ENCODE assay signal across 18 cellular contexts in the genomic region with DNA sequence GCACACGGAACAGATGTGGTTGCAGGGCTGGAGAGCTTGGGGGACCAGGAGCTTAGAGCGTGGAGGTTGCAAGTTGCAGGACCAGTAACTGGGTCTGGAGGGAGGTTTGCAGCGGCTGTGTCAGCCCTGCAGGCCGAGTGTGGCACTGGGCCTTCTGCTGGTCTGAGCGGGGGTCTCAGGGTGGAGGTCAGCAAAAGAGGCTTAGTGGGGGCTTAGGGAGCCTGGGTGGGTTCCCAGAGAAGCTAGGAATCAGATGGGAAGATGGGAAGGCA. TPM values are rescaled to one million over a fixed set of nuclear protein-coding genes. Genes with fewer than 3 reads are reported as not detected.
A peak's percentile ranks its signal among the peaks of the same experiment; 100 is the strongest.
DNase-seq lines count a peak whose midpoint lies in the region; ATAC-seq and TF ChIP-seq lines count a peak whose summit lies in the region.
"Had no signal": no experiment of that assay in that cellular context is flagged by ENCODE, and none has a peak within 500 bp of the region (broad histone marks: within the 10 kb centered on the region; RNA-seq: fewer than 3 reads in every experiment).

No MANE protein-coding gene starts in this region.

- H3K4ac ChIP-seq in neuronal stem cell (ENCODE audit: low read length) = no peak overlapping the region

- no CpG with 5 or more reads among the region's 5 CpGs for WGBS in neuronal stem cell (ENCODE audit: extremely low coverage in 2 of 2, insufficient read length in 2 of 2, insufficient replicate concordance in 1 of 2), 2 donors

- H3K36me3 ChIP-seq in HUES48 (ENCODE audit: control insufficient read depth, insufficient read depth, low read length) (peaks cover 38% of the 10 kb centered on the region), neuronal stem cell (replicated peaks in 1 of 2; ENCODE audit: control insufficient read depth in 2 of 2, insufficient read depth in 2 of 2, low read length in 2 of 2) (peaks cover 35 to 42% of the 10 kb centered on the region in 2 donors)
- H3K36me3 ChIP-seq: ovary had no signal

- H2BK5ac ChIP-seq in neuronal stem cell (ENCODE audit: low read length) = peak overlapping the region; percentile 24

- H3K27ac ChIP-seq in HUES48 (ENCODE audit: low read depth, low read length) = peak overlapping the region; percentile 3
- H3K27ac ChIP-seq in dorsolateral prefrontal cortex = peak overlapping the region in 52 of 59 donors; percentile 9 to 82 (median 60)
- H3K27ac ChIP-seq in neuronal stem cell (replicated peaks; ENCODE audit: low read length) = peak overlapping the region; percentile 66
- H3K27ac ChIP-seq: BLaER1 treated with 17β-estradiol and CSF1 and Interleukin-3, amounts not matched to agents 10 nM and 100 nM; KMS-11; lower lobe of right lung; ovary had no signal

- H4K91ac ChIP-seq in neuronal stem cell (ENCODE audit: low read depth, low read length, poor library complexity) = no peak overlapping the region

- peaks cover 7% of the 10 kb centered on the region for H3K27me3 ChIP-seq in HUES48 (ENCODE audit: control insufficient read depth, insufficient read depth, low read length)
- H3K27me3 ChIP-seq in dorsolateral prefrontal cortex = peaks cover 0 to 4% (median 0%) of the 10 kb centered on the region in 45 donors
- H3K27me3 ChIP-seq in neuronal stem cell (ENCODE audit: control insufficient read depth in 3 of 3, insufficient read depth in 3 of 3, low read depth in 1 of 3, low read length in 3 of 3) = peaks cover 6 to 10% (median 10%) of the 10 kb centered on the region in 3 experiments

- no peak overlapping the region for H3K4me3 ChIP-seq in HUES48 (ENCODE audit: low read depth, low read length)
- peak overlapping the region in 2 of 59 donors; percentile 13 to 43 for H3K4me3 ChIP-seq in dorsolateral prefrontal cortex
- no peak overlapping the region for H3K4me3 ChIP-seq in neuronal stem cell (ENCODE audit: low read length in 2 of 2)
- H3K4me3 ChIP-seq: BLaER1 treated with 17β-estradiol and CSF1 and Interleukin-3, amounts not matched to agents 10 nM and 100 nM; lower lobe of right lung; ovary had no signal

- no peak overlapping the region for H2AFZ ChIP-seq in neuronal stem cell (ENCODE audit: low read length)

- peaks cover 19% of the 10 kb centered on the region for H3K27me3 Mint-ChIP-seq in activated naive CD8-positive, alpha-beta T cell treated with anti-CD3 and anti-CD28 coated beads for 36 hours
- peaks cover 16% of the 10 kb centered on the region for H3K27me3 Mint-ChIP-seq in activated naive CD8-positive, alpha-beta T cell treated with anti-CD3 and anti-CD28 coated beads, Interleukin-2, amount 50 U/mL, for 24 hours

- DNase-seq in activated naive CD8-positive, alpha-beta T cell treated with anti-CD3 and anti-CD28 coated beads for 36 hours = no peak
- DNase-seq in activated naive CD8-positive, alpha-beta T cell treated with anti-CD3 and anti-CD28 coated beads, Interleukin-2, amount 50 U/mL, for 24 hours = no peak
- no peak for DNase-seq in dorsolateral prefrontal cortex
- DNase-seq in neuronal stem cell (ENCODE audit: low spot score) = no peak
- no peak for DNase-seq in activated CD8-positive, alpha-beta memory T cell treated with anti-CD3 and anti-CD28 coated beads, Interleukin-2, amount 50 U/mL, for 48 hours
- DNase-seq: lower lobe of right lung, NCI-H187, SHP77 treated with DMSO at 0.1 percent for 48 hours had no signal

- no peaks in the 10 kb centered on the region for H3K9me3 Mint-ChIP-seq in activated naive CD8-positive, alpha-beta T cell treated with anti-CD3 and anti-CD28 coated beads for 36 hours
- no peaks in the 10 kb centered on the region for H3K9me3 Mint-ChIP-seq in activated naive CD8-positive, alpha-beta T cell treated with anti-CD3 and anti-CD28 coated beads, Interleukin-2, amount 50 U/mL, for 24 hours
- H3K9me3 Mint-ChIP-seq: immature natural killer cell had no signal

- H2BK120ac ChIP-seq in neuronal stem cell (ENCODE audit: low read depth, low read length) = peak overlapping the region; percentile 61

- peaks cover 1% of the 10 kb centered on the region for H3K36me3 Mint-ChIP-seq in activated naive CD8-positive, alpha-beta T cell treated with anti-CD3 and anti-CD28 coated beads for 36 hours
- H3K36me3 Mint-ChIP-seq in activated naive CD8-positive, alpha-beta T cell treated with anti-CD3 and anti-CD28 coated beads, Interleukin-2, amount 50 U/mL, for 24 hours (ENCODE audit: low read depth) = peaks cover 9% of the 10 kb centered on the region
- H3K36me3 Mint-ChIP-seq: immature natural killer cell had no signal

- H3K4me1 Mint-ChIP-seq in activated naive CD8-positive, alpha-beta T cell treated with anti-CD3 and anti-CD28 coated beads for 36 hours = peaks cover 3% of the 10 kb centered on the region
- peaks cover 9% of the 10 kb centered on the region for H3K4me1 Mint-ChIP-seq in activated naive CD8-positive, alpha-beta T cell treated with anti-CD3 and anti-CD28 coated beads, Interleukin-2, amount 50 U/mL, for 24 hours

- H3K9ac ChIP-seq in HUES48 (ENCODE audit: low read depth, low read length) (no peak overlapping the region), neuronal stem cell (ENCODE audit: low read depth, low read length, poor library complexity) (no peak overlapping the region)
- H3K9ac ChIP-seq: KMS-11 had no signal

- peak overlapping the region; percentile 78 for H3K23ac ChIP-seq in neuronal stem cell (ENCODE audit: low read depth, low read length, poor library complexity)

- TF ChIP-seq CTCF in dorsolateral prefrontal cortex (IDR thresholded peaks at IDR 0.05 in 54 of 56, conservative IDR thresholded peaks at IDR 0.05 in 2 of 56; ENCODE audit: low read depth in 1 of 56, partially characterized antibody in 56 of 56) = no peak

- H3K4me1 ChIP-seq in HUES48 (ENCODE audit: control insufficient read depth, insufficient read depth, low read length) (no peaks in the 10 kb centered on the region), neuronal stem cell (ENCODE audit: control insufficient read depth in 2 of 2, insufficient read depth in 1 of 2, low read depth in 1 of 2, low read length in 2 of 2) (peaks cover 3 to 6% of the 10 kb centered on the region in 2 donors)

- H3K14ac ChIP-seq in neuronal stem cell (ENCODE audit: low read length) = no peak overlapping the region

- H2AK5ac ChIP-seq in neuronal stem cell (ENCODE audit: low read depth, low read length) = peak overlapping the region; percentile 56

- H2BK15ac ChIP-seq in neuronal stem cell (ENCODE audit: low read length) = no peak overlapping the region

- H4K8ac ChIP-seq in neuronal stem cell (ENCODE audit: low read depth, low read length) = no peak overlapping the region

- no peak for ATAC-seq in activated naive CD8-positive, alpha-beta T cell treated with anti-CD3 and anti-CD28 coated beads, Interleukin-2, amount 50 U/mL, for 24 hours
- ATAC-seq in HG02870 (IDR thresholded peaks at IDR 0.05; ENCODE audit: unreplicated experiment) (no peak), HG02588 (IDR thresholded peaks at IDR 0.05; ENCODE audit: unreplicated experiment) (no peak)

- H3K18ac ChIP-seq in neuronal stem cell (ENCODE audit: low read length) = peak overlapping the region; percentile 80

- peak overlapping the region; percentile 10 for H3K4me3 Mint-ChIP-seq in activated naive CD8-positive, alpha-beta T cell treated with anti-CD3 and anti-CD28 coated beads for 36 hours
- no peak overlapping the region for H3K4me3 Mint-ChIP-seq in activated naive CD8-positive, alpha-beta T cell treated with anti-CD3 and anti-CD28 coated beads, Interleukin-2, amount 50 U/mL, for 24 hours
- H3K4me3 Mint-ChIP-seq: immature natural killer cell had no signal

- peaks cover 21% of the 10 kb centered on the region for H3K79me1 ChIP-seq in neuronal stem cell (ENCODE audit: low read depth, low read length)

- H3K4me2 ChIP-seq in neuronal stem cell (ENCODE audit: insufficient read depth, low read length, poor library complexity, severe bottlenecking) = peak overlapping the region; percentile 11
- H3K4me2 ChIP-seq: KMS-11 had no signal

- no peak overlapping the region for H3K27ac Mint-ChIP-seq in activated naive CD8-positive, alpha-beta T cell treated with anti-CD3 and anti-CD28 coated beads for 36 hours
- no peak overlapping the region for H3K27ac Mint-ChIP-seq in activated naive CD8-positive, alpha-beta T cell treated with anti-CD3 and anti-CD28 coated beads, Interleukin-2, amount 50 U/mL, for 24 hours

- intact Hi-C loops in dorsolateral prefrontal cortex (cut with DNase I) = loop anchor here (5.0 to 10.0 kb wide), 2 partner anchors 148 to 151 kb away; no protein-coding TSS in a partner anchor

- H2BK12ac ChIP-seq in neuronal stem cell (ENCODE audit: low read length) = peak overlapping the region; percentile 73

- H3K9me3 ChIP-seq in HUES48 (ENCODE audit: control insufficient read depth, insufficient read depth, low read length) (no peaks in the 10 kb centered on the region), neuronal stem cell (replicated peaks in 1 of 2; ENCODE audit: control insufficient read depth in 2 of 2, insufficient read depth in 1 of 2, low read depth in 1 of 2, low read length in 2 of 2) (no peaks in the 10 kb centered on the region)
- H3K9me3 ChIP-seq: BLaER1 treated with 17β-estradiol and CSF1 and Interleukin-3, amounts not matched to agents 10 nM and 100 nM; lower lobe of right lung; ovary had no signal

RNA-seq across cellular contexts. Expression of gene HCN2, which starts 5.8 kb away (rescaled TPM):
- under 1 TPM; 0.31 to 0.34 TPM for total RNA-seq in activated naive CD8-positive, alpha-beta T cell treated with anti-CD3 and anti-CD28 coated beads for 36 hours
- 100 to 1,000 TPM in 109 of 120 experiments, 10 to 100 TPM in 11; 76.8 to 199 (median 123) TPM for total RNA-seq in dorsolateral prefrontal cortex
- 0.10 TPM for polyA plus RNA-seq in neuronal stem cell (2013, experiment 1 of 2)
- polyA plus RNA-seq in neuronal stem cell (2013, experiment 2 of 2) = 0.10 TPM
- polyA plus RNA-seq: immature natural killer cell had no signal

RNA-seq across cellular contexts. Expression of gene BSG, which starts 11.5 kb away (rescaled TPM):
- 100 to 1,000 TPM; 167 to 168 TPM for total RNA-seq in activated naive CD8-positive, alpha-beta T cell treated with anti-CD3 and anti-CD28 coated beads for 36 hours
- 100 to 1,000 TPM; 350 to 867 (median 549) TPM for total RNA-seq in dorsolateral prefrontal cortex
- 596 TPM for polyA plus RNA-seq in neuronal stem cell (2013, experiment 1 of 2)
- 585 TPM for polyA plus RNA-seq in neuronal stem cell (2013, experiment 2 of 2)

RNA-seq across cellular contexts. Expression of gene GZMM, which starts 40.1 kb away (rescaled TPM):
- 10 to 100 TPM; 42.0 to 49.0 TPM for total RNA-seq in activated naive CD8-positive, alpha-beta T cell treated with anti-CD3 and anti-CD28 coated beads for 36 hours
- 1 to 10 TPM in 36 of 120 experiments, under 1 TPM in 46, not detected in 38; 0.43 to 5.3 (median 0.94) TPM for total RNA-seq in dorsolateral prefrontal cortex
- 0.04 TPM for polyA plus RNA-seq in neuronal stem cell (2013, experiment 1 of 2)
- 0.06 TPM for polyA plus RNA-seq in neuronal stem cell (2013, experiment 2 of 2)
- total RNA-seq: myocyte, OCI-LY7, temporal lobe had no signal

RNA-seq across cellular contexts. Expression of gene POLRMT, which starts 49.4 kb away (rescaled TPM):
- 10 to 100 TPM; 73.3 to 74.6 TPM for total RNA-seq in activated naive CD8-positive, alpha-beta T cell treated with anti-CD3 and anti-CD28 coated beads for 36 hours
- 10 to 100 TPM; 27.8 to 91.2 (median 61.9) TPM for total RNA-seq in dorsolateral prefrontal cortex
- 50.0 TPM for polyA plus RNA-seq in neuronal stem cell (2013, experiment 1 of 2)
- polyA plus RNA-seq in neuronal stem cell (2013, experiment 2 of 2) = 45.6 TPM

RNA-seq across cellular contexts. Expression of gene CDC34, which starts 52.3 kb away (rescaled TPM):
- 10 to 100 TPM; 46.5 to 48.8 TPM for total RNA-seq in activated naive CD8-positive, alpha-beta T cell treated with anti-CD3 and anti-CD28 coated beads for 36 hours
- total RNA-seq in dorsolateral prefrontal cortex = 10 to 100 TPM; 53.7 to 98.3 (median 68.0) TPM
- polyA plus RNA-seq in neuronal stem cell (2013, experiment 1 of 2) = 109 TPM
- polyA plus RNA-seq in neuronal stem cell (2013, experiment 2 of 2) = 105 TPM

Comparison
In these comparisons a context has a peak if more than half of its experiments do, and no peak if none do; other contexts are left out.
1. H3K27ac ChIP-seq: peak in every context shown above with its lines; median percentile 66 in neuronal stem cell; 60 in dorsolateral prefrontal cortex; 3 in HUES48.
2. RNA of gene HCN2, which starts 5.8 kb away (total RNA-seq): 76.8 to 199 TPM in dorsolateral prefrontal cortex; 0.31 to 0.34 TPM in activated naive CD8-positive, alpha-beta T cell treated with anti-CD3 and anti-CD28 coated beads for 36 hours; every median in the first group is over 10 times any median in the second.
3. RNA of gene GZMM, which starts 40.1 kb away (total RNA-seq): 42.0 to 49.0 TPM in activated naive CD8-positive, alpha-beta T cell treated with anti-CD3 and anti-CD28 coated beads for 36 hours; 0.43 to 5.3 TPM in dorsolateral prefrontal cortex; every median in the first group is over 4 times any median in the second.